In the genomic region with DNA sequence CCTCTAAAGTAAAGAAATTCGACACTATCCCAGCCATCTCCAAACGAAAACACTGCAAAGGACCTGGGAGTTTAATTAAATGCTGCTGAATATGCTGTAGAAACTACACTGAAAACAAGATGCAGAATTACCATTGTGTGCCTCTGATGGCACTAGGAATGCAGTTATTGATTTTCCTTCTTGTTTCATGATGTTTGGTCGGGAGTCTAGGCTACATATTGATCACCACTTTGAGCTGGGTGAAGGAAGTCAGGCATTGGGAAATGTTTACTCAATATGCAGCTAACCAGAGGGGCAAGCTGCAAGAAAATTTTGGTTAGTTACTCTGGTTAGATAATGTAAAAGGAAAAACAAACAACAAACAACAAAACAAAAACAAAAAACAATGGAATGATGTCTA, we compare ENCODE assay signal across 8 cellular contexts.
"Had no signal": no experiment of that assay in that cellular context is flagged by ENCODE, and none has a peak within 500 bp of the region (broad histone marks: within the 10 kb centered on the region; RNA-seq: fewer than 3 reads in every experiment).

No MANE protein-coding gene starts in this region.

- H3K27ac ChIP-seq: HL-60 had no signal

- H3K4me3 Mint-ChIP-seq: GM23338, HFFc6 had no signal

- FAIRE-seq: K562 had no signal

- ATAC-seq: GM23338, HCT116, K562 had no signal

- H3K27ac Mint-ChIP-seq: GM23338, HFFc6 had no signal

- H3K4me2 ChIP-seq: GM23338 had no signal

- H3K36me3 ChIP-seq: HAP-1 had no signal

- H3K9me3 ChIP-seq: HAP-1 had no signal

- DNase-seq: H7, HFFc6, IMR-90 had no signal

- H3K4me3 ChIP-seq: GM23338, HAP-1, K562 had no signal

- H3K9me3 Mint-ChIP-seq: GM23338 had no signal

- H3K4me1 ChIP-seq: HAP-1 had no signal
